In genomic region chr3:114714237-114714636, GRCh38 we compare ENCODE assay signal across 1 cellular context.
TF ChIP-seq lines count a peak whose summit lies in the region.

No MANE protein-coding gene starts in this region.

TF ChIP-seq in HepG2, 621 proteins besides CTCF, POLR2A, EP300 and RAD21 (continued from another document):
- no peak for TF ChIP-seq RNF219 (CRISPR knock-in tag; IDR thresholded peaks at IDR 0.05)
- TF ChIP-seq, protein P1, sequence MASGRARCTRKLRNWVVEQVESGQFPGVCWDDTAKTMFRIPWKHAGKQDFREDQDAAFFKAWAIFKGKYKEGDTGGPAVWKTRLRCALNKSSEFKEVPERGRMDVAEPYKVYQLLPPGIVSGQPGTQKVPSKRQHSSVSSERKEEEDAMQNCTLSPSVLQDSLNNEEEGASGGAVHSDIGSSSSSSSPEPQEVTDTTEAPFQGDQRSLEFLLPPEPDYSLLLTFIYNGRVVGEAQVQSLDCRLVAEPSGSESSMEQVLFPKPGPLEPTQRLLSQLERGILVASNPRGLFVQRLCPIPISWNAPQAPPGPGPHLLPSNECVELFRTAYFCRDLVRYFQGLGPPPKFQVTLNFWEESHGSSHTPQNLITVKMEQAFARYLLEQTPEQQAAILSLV (CRISPR knock-in tag; IDR thresholded peaks at IDR 0.05; ENCODE audit: borderline replicate concordance) = no peak
- TF ChIP-seq, protein P2, sequence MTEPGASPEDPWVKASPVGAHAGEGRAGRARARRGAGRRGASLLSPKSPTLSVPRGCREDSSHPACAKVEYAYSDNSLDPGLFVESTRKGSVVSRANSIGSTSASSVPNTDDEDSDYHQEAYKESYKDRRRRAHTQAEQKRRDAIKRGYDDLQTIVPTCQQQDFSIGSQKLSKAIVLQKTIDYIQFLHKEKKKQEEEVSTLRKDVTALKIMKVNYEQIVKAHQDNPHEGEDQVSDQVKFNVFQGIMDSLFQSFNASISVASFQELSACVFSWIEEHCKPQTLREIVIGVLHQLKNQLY (CRISPR knock-in tag; IDR thresholded peaks at IDR 0.05) = no peak
TF ChIP-seq in HepG2: peak in this region for 0.
